ENCODE assay signal across 22 cellular contexts in the genomic region with DNA sequence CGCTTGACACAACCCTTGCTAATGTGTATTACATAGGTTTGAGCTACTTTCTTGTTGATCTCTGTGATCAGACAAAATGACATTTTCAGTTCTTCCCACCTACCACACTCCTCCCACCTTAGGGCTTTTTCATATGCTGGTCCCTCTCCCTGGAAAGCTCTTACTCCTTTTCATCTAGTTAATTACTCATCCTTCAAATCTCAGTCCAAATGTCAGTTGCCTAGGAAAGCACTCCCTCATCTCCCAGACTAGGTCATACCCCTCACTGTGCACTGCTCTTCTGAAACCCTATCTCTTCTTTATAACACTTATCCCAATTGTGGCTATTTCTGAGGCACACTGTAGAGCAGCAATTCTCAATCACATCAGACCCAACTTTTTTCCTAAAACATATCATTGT. TPM values are rescaled to one million over a fixed set of nuclear protein-coding genes. Genes with fewer than 3 reads are reported as not detected.
DNase-seq lines count a peak whose midpoint lies in the region; ATAC-seq and TF ChIP-seq lines count a peak whose summit lies in the region.
"Had no signal": no experiment of that assay in that cellular context is flagged by ENCODE, and none has a peak within 500 bp of the region (broad histone marks: within the 10 kb centered on the region; RNA-seq: fewer than 3 reads in every experiment).

No MANE protein-coding gene starts in this region.

- POLR2A ChIA-PET in HEK293T (lab: Yijun Ruan, JAX) (interaction anchor here (1.0 kb wide), 1 partner anchor 12 kb away, joined by 7 read pairs; a partner anchor contains a TSS), activated B cell treated with CpG ODN at 0.5 μM for 24 hours (lab: Charles Lee) (no interaction called here)
- POLR2A ChIA-PET in activated CD4-positive, alpha-beta T cell treated with anti-CD3 and anti-CD28 coated beads, Interleukin-2, amount 10 ng/mL, durations not matched to agents 7 days and 5 days (lab: Charles Lee), result no interaction called here

- H3K27me3 Mint-ChIP-seq in activated B cell treated with CpG ODN at 0.5 μM for 24 hours (no peaks in the 10 kb centered on the region), naive B cell (no peaks in the 10 kb centered on the region)
- no peaks in the 10 kb centered on the region for H3K27me3 Mint-ChIP-seq in activated CD4-positive, alpha-beta T cell treated with anti-CD3 and anti-CD28 coated beads, Interleukin-2, amount 10 ng/mL, durations not matched to agents 7 days and 5 days
- H3K27me3 Mint-ChIP-seq: CD4-positive, CD25-positive, alpha-beta regulatory T cell; IgD-negative memory B cell had no signal

- H3K4me3 Mint-ChIP-seq in activated B cell treated with CpG ODN at 0.5 μM for 24 hours (no peak overlapping the region), naive B cell (no peak overlapping the region)
- no peak overlapping the region for H3K4me3 Mint-ChIP-seq in activated CD4-positive, alpha-beta T cell treated with anti-CD3 and anti-CD28 coated beads, Interleukin-2, amount 10 ng/mL, durations not matched to agents 7 days and 5 days
- H3K4me3 Mint-ChIP-seq: CD4-positive, CD25-positive, alpha-beta regulatory T cell; GM23338; IgD-negative memory B cell had no signal

- H3K36me3 Mint-ChIP-seq in activated B cell treated with CpG ODN at 0.5 μM for 24 hours (ENCODE audit: low read depth) (peaks cover 24% of the 10 kb centered on the region), naive B cell (peaks cover 18 to 23% of the 10 kb centered on the region in 2 donors)
- peaks cover 11% of the 10 kb centered on the region for H3K36me3 Mint-ChIP-seq in activated CD4-positive, alpha-beta T cell treated with anti-CD3 and anti-CD28 coated beads, Interleukin-2, amount 10 ng/mL, durations not matched to agents 7 days and 5 days (ENCODE audit: low read depth)

- DNase-seq in NCI-H2171 treated with DMSO at 0.1 percent for 48 hours (lab: John Stamatoyannopoulos, UW) (peak; percentile 6), NCI-H2171 (lab: John Stamatoyannopoulos, UW) (no peak), HEK293T (ENCODE audit: extremely low spot score) (no peak), activated B cell treated with CpG ODN at 0.5 μM for 24 hours (no peak), naive B cell (no peak)
- no peak for DNase-seq in activated CD4-positive, alpha-beta T cell treated with anti-CD3 and anti-CD28 coated beads, Interleukin-2, amount 10 ng/mL, durations not matched to agents 7 days and 5 days
- DNase-seq: BE2C; CD4-positive, CD25-positive, alpha-beta regulatory T cell; DMS153; GDM1; HCEC 1CT; Karpas-422; NCI-H1092; NCI-H2081; NCI-H446; NCI-H526 treated with DMSO at 0.1 percent for 48 hours; NK-92 treated with Interleukin-12 subunit alpha and Interleukin-12 subunit beta, amount 100 ng/mL, for 24 hours; Peyer's patch; Right ventricle myocardium superior had no signal

- H3K27ac Mint-ChIP-seq in activated B cell treated with CpG ODN at 0.5 μM for 24 hours (peak overlapping the region; percentile 13), naive B cell (peak overlapping the region in 4 of 6 donors; percentile 1 to 68 (median 14))
- no peak overlapping the region for H3K27ac Mint-ChIP-seq in activated CD4-positive, alpha-beta T cell treated with anti-CD3 and anti-CD28 coated beads, Interleukin-2, amount 10 ng/mL, durations not matched to agents 7 days and 5 days
- H3K27ac Mint-ChIP-seq: GM23338 had no signal

- ATAC-seq in activated B cell treated with CpG ODN at 0.5 μM for 24 hours (ENCODE audit: low read depth) (no peak), naive B cell (ENCODE audit: low read depth in 2 of 2) (no peak), GM21576 (IDR thresholded peaks at IDR 0.05; ENCODE audit: unreplicated experiment) (no peak)
- ATAC-seq: GM23338 had no signal

- H3K9me3 Mint-ChIP-seq in activated B cell treated with CpG ODN at 0.5 μM for 24 hours, result peaks cover 2% of the 10 kb centered on the region
- peaks cover 0 to 6% (median 2%) of the 10 kb centered on the region in 7 donors for H3K9me3 Mint-ChIP-seq in naive B cell
- H3K9me3 Mint-ChIP-seq in activated CD4-positive, alpha-beta T cell treated with anti-CD3 and anti-CD28 coated beads, Interleukin-2, amount 10 ng/mL, durations not matched to agents 7 days and 5 days, result peaks cover 2% of the 10 kb centered on the region
- H3K9me3 Mint-ChIP-seq: GM23338, IgD-negative memory B cell had no signal

- intact Hi-C loops in activated B cell treated with CpG ODN at 0.5 μM for 24 hours (cut with micrococcal nuclease), result no loop called here

- TF ChIP-seq CTCF in activated B cell treated with CpG ODN at 0.5 μM for 24 hours (IDR thresholded peaks at IDR 0.05), result no peak

- H3K4me1 Mint-ChIP-seq in activated B cell treated with CpG ODN at 0.5 μM for 24 hours (peaks cover 16% of the 10 kb centered on the region), naive B cell (peaks cover 20 to 25% (median 23%) of the 10 kb centered on the region in 3 donors)
- H3K4me1 Mint-ChIP-seq in activated CD4-positive, alpha-beta T cell treated with anti-CD3 and anti-CD28 coated beads, Interleukin-2, amount 10 ng/mL, durations not matched to agents 7 days and 5 days, result peaks cover 14% of the 10 kb centered on the region
- H3K4me1 Mint-ChIP-seq: GM23338 had no signal

- CTCF ChIA-PET in HEK293T (lab: Yijun Ruan, JAX), result no interaction called here
- CTCF ChIA-PET in activated B cell treated with CpG ODN at 0.5 μM for 24 hours (lab: Charles Lee), result interaction anchor here (0.6 kb wide), 1 partner anchor 34 kb away, joined by 3 read pairs; no protein-coding TSS in a partner anchor
- CTCF ChIA-PET in activated CD4-positive, alpha-beta T cell treated with anti-CD3 and anti-CD28 coated beads, Interleukin-2, amount 10 ng/mL, durations not matched to agents 7 days and 5 days (lab: Charles Lee), result interaction anchor here (1.7 kb wide), 1 partner anchor 11 kb away, joined by 4 read pairs; no protein-coding TSS in a partner anchor

TF ChIP-seq in HEK293T, 16 proteins besides CTCF, POLR2A, EP300 and RAD21:
- TF ChIP-seq L3MBTL2 (conservative IDR thresholded peaks at IDR 0.05) (no peak), FOXM1 (IDR thresholded peaks at IDR 0.05; ENCODE audit: borderline replicate concordance) (no peak), BHLHE40 (IDR thresholded peaks at IDR 0.05; ENCODE audit: borderline replicate concordance) (no peak)
- TF ChIP-seq, protein P1, sequence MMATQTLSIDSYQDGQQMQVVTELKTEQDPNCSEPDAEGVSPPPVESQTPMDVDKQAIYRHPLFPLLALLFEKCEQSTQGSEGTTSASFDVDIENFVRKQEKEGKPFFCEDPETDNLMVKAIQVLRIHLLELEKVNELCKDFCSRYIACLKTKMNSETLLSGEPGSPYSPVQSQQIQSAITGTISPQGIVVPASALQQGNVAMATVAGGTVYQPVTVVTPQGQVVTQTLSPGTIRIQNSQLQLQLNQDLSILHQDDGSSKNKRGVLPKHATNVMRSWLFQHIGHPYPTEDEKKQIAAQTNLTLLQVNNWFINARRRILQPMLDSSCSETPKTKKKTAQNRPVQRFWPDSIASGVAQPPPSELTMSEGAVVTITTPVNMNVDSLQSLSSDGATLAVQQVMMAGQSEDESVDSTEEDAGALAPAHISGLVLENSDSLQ (IDR thresholded peaks at IDR 0.05), result peak; percentile 87

RNA-seq across cellular contexts. Expression of a gene that starts 7.3 kb away (rescaled TPM):
- total RNA-seq in activated B cell treated with CpG ODN at 0.5 μM for 24 hours, result 46.6 and 46.9 TPM in 2 replicates
- polyA plus RNA-seq in naive B cell (ENCODE audit: low read depth in 6 of 6), result 10 to 100 TPM; 24.1 to 87.1 (median 52.0) TPM
- total RNA-seq in activated CD4-positive, alpha-beta T cell treated with anti-CD3 and anti-CD28 coated beads, Interleukin-2, amount 10 ng/mL, durations not matched to agents 7 days and 5 days, result 10 to 100 TPM; 45.8 to 56.0 TPM

RNA-seq across cellular contexts. Expression of a gene that starts 11.8 kb away (rescaled TPM):
- 111 and 123 TPM in 2 replicates for total RNA-seq in activated B cell treated with CpG ODN at 0.5 μM for 24 hours
- polyA plus RNA-seq in naive B cell (ENCODE audit: low read depth in 6 of 6), result 100 to 1,000 TPM; 156 to 209 (median 175) TPM
- 10 to 100 TPM; 50.7 to 63.1 TPM for total RNA-seq in activated CD4-positive, alpha-beta T cell treated with anti-CD3 and anti-CD28 coated beads, Interleukin-2, amount 10 ng/mL, durations not matched to agents 7 days and 5 days
